Comparison of ENCODE assay signal across 23 cellular contexts in the genomic region with DNA sequence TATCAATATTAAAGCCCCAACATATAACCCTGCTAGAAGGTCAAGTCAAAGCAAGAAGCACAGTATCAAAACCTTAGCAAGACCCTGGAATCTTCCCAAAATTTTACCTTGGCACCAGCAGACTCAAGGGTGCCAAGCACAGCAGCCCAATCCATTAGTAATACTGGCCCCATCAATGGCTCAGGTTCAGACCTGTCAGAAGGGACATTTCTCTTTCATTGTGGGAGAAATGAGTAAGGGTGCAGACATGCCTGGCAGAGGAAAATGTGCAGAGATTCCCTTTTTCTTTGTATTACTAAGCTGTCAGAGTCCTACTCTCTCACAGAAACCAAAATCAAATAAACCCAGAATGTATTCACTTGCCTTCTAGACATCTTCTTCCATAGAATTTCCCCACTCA.
"Had no signal": no experiment of that assay in that cellular context is flagged by ENCODE, and none has a peak within 500 bp of the region (broad histone marks: within the 10 kb centered on the region; RNA-seq: fewer than 3 reads in every experiment).

No MANE protein-coding gene starts in this region.

- DNase-seq: effector memory CD8-positive, alpha-beta T cell; erythroblast; foreskin fibroblast; immature natural killer cell; kidney; left colon; left ventricle myocardium superior; mesendoderm; naive thymus-derived CD4-positive, alpha-beta T cell; posterior cingulate gyrus; spleen; stimulated activated CD4-positive, alpha-beta T cell treated with anti-CD3 and anti-CD28 coated beads, Interleukin-15, amount 100 ng/mL, for 24 hours; stimulated activated CD4-positive, alpha-beta T cell treated with anti-CD3 and anti-CD28 coated beads, Interleukin-1b, Interleukin-23, amount 100 ng/mL, for 48 hours; stimulated activated CD4-positive, alpha-beta T cell treated with anti-CD3 and anti-CD28 coated beads, Interleukin-4, amount 100 ng/mL, for 4 hours; stimulated activated naive B cell treated with anti-CD40 and anti-IgM and Interleukin-4, amounts not matched to agents 10 μg/mL and 1 μg/mL and 100 μg/mL, for 72 hours; stimulated activated naive CD8-positive, alpha-beta T cell treated with anti-CD3 and anti-CD28 coated beads, Interleukin-15, amount 100 ng/mL, for 72 hours; testis; upper lobe of right lung had no signal

- H3K27ac ChIP-seq: neutrophil, spleen, testis, tibial nerve, upper lobe of right lung, vagina had no signal

- H3K36me3 ChIP-seq: neutrophil, spleen, upper lobe of right lung, vagina had no signal

- H3K9me3 ChIP-seq: neutrophil, spleen, testis, upper lobe of right lung, vagina had no signal

- H3K4me3 ChIP-seq: lung, spleen, testis, tibial nerve, upper lobe of right lung, vagina had no signal

- ATAC-seq: effector memory CD8-positive, alpha-beta T cell; left colon; left ventricle myocardium superior; naive thymus-derived CD4-positive, alpha-beta T cell; sciatic nerve; stimulated activated naive B cell treated with anti-CD40 and anti-IgM and Interleukin-4, amounts not matched to agents 10 μg/mL and 1 μg/mL and 100 μg/mL, for 72 hours; stimulated activated naive CD8-positive, alpha-beta T cell treated with anti-CD3 and anti-CD28 coated beads, Interleukin-15, amount 100 ng/mL, for 72 hours; upper lobe of right lung had no signal

- H3K27me3 ChIP-seq: neutrophil, spleen, testis, tibial nerve, upper lobe of right lung, vagina had no signal

- H3K4me1 ChIP-seq: spleen, testis, tibial nerve, upper lobe of right lung, vagina had no signal
